Comparison of ENCODE assay signal across 20 cellular contexts in genomic region chr3:136279092-136279491, GRCh38.
"Had no signal": no experiment of that assay in that cellular context is flagged by ENCODE, and none has a peak within 500 bp of the region (broad histone marks: within the 10 kb centered on the region; RNA-seq: fewer than 3 reads in every experiment).

No MANE protein-coding gene starts in this region.

- H3K4me3 Mint-ChIP-seq: dendritic cell treated with granulocyte-macrophage colony-stimulating factor and Interleukin-4, amounts not matched to agents 40 ng/mL and 50 ng/mL, for 4 days; effector memory CD8-positive, alpha-beta T cell; mesothelial cell of epicardium; naive B cell; naive thymus-derived CD8-positive, alpha-beta T cell had no signal

- H3K9me3 ChIP-seq: colonic mucosa had no signal

- H3K27ac ChIP-seq: colonic mucosa, esophagus muscularis mucosa, foreskin keratinocyte, gastroesophageal sphincter, heart left ventricle, hepatocyte, left lung, lower lobe of right lung had no signal

- H3K27me3 ChIP-seq: colonic mucosa, esophagus muscularis mucosa, foreskin keratinocyte, gastroesophageal sphincter, heart left ventricle, hepatocyte, left lung had no signal

- H3K36me3 ChIP-seq: colonic mucosa had no signal

- H3K4me1 ChIP-seq: colonic mucosa, left lung, lower lobe of right lung had no signal

- H3K4me3 ChIP-seq: colonic mucosa, esophagus muscularis mucosa, gastroesophageal sphincter, heart left ventricle, hepatocyte, left lung, lower lobe of right lung, mucosa of descending colon had no signal

- H3K27me3 Mint-ChIP-seq: dendritic cell treated with granulocyte-macrophage colony-stimulating factor and Interleukin-4, amounts not matched to agents 40 ng/mL and 50 ng/mL, for 4 days; effector memory CD8-positive, alpha-beta T cell; naive B cell; naive thymus-derived CD8-positive, alpha-beta T cell had no signal

- ATAC-seq: effector memory CD8-positive, alpha-beta T cell; foreskin keratinocyte; gastroesophageal sphincter; heart left ventricle; left cardiac atrium; left lung; left ventricle myocardium superior; lower lobe of right lung; mucosa of descending colon; naive thymus-derived CD8-positive, alpha-beta T cell had no signal

- DNase-seq: colonic mucosa; cortex of kidney; effector CD8-positive, alpha-beta T cell; effector memory CD8-positive, alpha-beta T cell; foreskin keratinocyte; heart left ventricle; hypothalamus; left cardiac atrium; left lung; left ventricle myocardium superior; lower lobe of right lung; mesenchymal stem cell; mucosa of descending colon; naive B cell; naive thymus-derived CD8-positive, alpha-beta T cell had no signal

- H3K27ac Mint-ChIP-seq: dendritic cell treated with granulocyte-macrophage colony-stimulating factor and Interleukin-4, amounts not matched to agents 40 ng/mL and 50 ng/mL, for 4 days; effector memory CD8-positive, alpha-beta T cell; mesothelial cell of epicardium had no signal
